Comparison of ENCODE assay signal across 22 cellular contexts in the genomic region with DNA sequence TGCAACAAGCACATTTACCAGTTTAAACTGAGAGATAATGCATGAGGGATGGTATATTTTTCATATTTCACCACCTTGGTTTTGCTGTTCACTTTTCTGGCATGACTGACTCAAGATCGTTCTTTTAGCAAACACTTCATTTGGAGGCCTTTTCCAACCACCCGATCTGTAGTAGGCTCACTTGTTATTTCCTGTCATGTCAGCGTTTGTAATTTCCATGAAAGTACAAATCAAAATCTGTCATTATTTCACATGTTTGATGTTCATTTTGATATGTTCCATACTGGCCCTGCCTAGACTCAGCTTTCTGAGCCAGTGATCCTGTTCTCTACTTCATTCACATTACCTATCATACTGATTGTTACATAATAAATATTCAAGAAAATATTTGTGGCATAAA.
DNase-seq lines count a peak whose midpoint lies in the region; ATAC-seq, FAIRE-seq and TF ChIP-seq lines count a peak whose summit lies in the region.
"Had no signal": no experiment of that assay in that cellular context is flagged by ENCODE, and none has a peak within 500 bp of the region (broad histone marks: within the 10 kb centered on the region; RNA-seq: fewer than 3 reads in every experiment).

No MANE protein-coding gene starts in this region.

- H3K27ac ChIP-seq in IMR-90 (ENCODE audit: insufficient read depth, low read length) = no peak overlapping the region
- H3K27ac ChIP-seq in H1 (ENCODE audit: low read depth, low read length) = no peak overlapping the region
- H3K27ac ChIP-seq: 22Rv1; A549; BLaER1 treated with 17β-estradiol and CSF1 and Interleukin-3, amounts not matched to agents 10 nM and 100 nM; C4-2B had no signal

- H3K4me1 ChIP-seq in IMR-90 (ENCODE audit: control insufficient read depth, insufficient read depth, low read length) = no peaks in the 10 kb centered on the region
- H3K4me1 ChIP-seq in H1 (replicated peaks in 1 of 4; ENCODE audit: control insufficient read depth in 3 of 4, insufficient read depth in 4 of 4, low read length in 3 of 4) = no peaks in the 10 kb centered on the region
- H3K4me1 ChIP-seq: A549; BLaER1 treated with 17β-estradiol and CSF1 and Interleukin-3, amounts not matched to agents 10 nM and 100 nM; Caco-2 had no signal

- intact Hi-C loops in IMR-90 (cut with micrococcal nuclease) = no loop called here
- intact Hi-C loops in activated CD4-positive, alpha-beta memory T cell treated with anti-CD3 and anti-CD28 coated beads for 36 hours (cut with micrococcal nuclease) = no loop called here

- H3K18ac ChIP-seq in IMR-90 (ENCODE audit: low read depth, low read length) = no peak overlapping the region
- H3K18ac ChIP-seq in H1 (ENCODE audit: extremely low read depth, low read length) = no peak overlapping the region

- H3K27me3 ChIP-seq in IMR-90 (ENCODE audit: control insufficient read depth, insufficient read depth, low read length) = no peaks in the 10 kb centered on the region
- H3K27me3 ChIP-seq in H1 (replicated peaks in 1 of 4; ENCODE audit: control insufficient read depth in 3 of 4, extremely low read depth in 1 of 4, insufficient read depth in 3 of 4, low read length in 3 of 4) = no peaks in the 10 kb centered on the region
- H3K27me3 ChIP-seq: BLaER1 treated with 17β-estradiol and CSF1 and Interleukin-3, amounts not matched to agents 10 nM and 100 nM had no signal

- H2AK5ac ChIP-seq in IMR-90 (ENCODE audit: low read depth, low read length) (no peak overlapping the region), H1 (ENCODE audit: low read depth, low read length) (no peak overlapping the region)

- no peak overlapping the region for H2BK15ac ChIP-seq in IMR-90 (ENCODE audit: low read depth, low read length)
- no peak overlapping the region for H2BK15ac ChIP-seq in H1 (ENCODE audit: low read length)

- H3K23me2 ChIP-seq in H1 (ENCODE audit: low read depth, low read length) = no peaks in the 10 kb centered on the region

- no TSS peak for BruUV-seq in IMR-90 (replicated peaks; lab: Mats Ljungman, UMichigan)

- no peaks in the 10 kb centered on the region for H3K36me3 Mint-ChIP-seq in activated CD4-positive, alpha-beta memory T cell treated with anti-CD3 and anti-CD28 coated beads for 36 hours
- H3K36me3 Mint-ChIP-seq: CD8-positive, alpha-beta T cell had no signal

- no peak for TF ChIP-seq POLR2A in IMR-90 (IDR thresholded peaks at IDR 0.05; ENCODE audit: low read depth, low read length)
- no peak for TF ChIP-seq POLR2A in H1 (IDR thresholded peaks at IDR 0.05; ENCODE audit: control extremely low read depth in 1 of 2, low read depth in 2 of 2, low read length in 2 of 2)

- CTCF ChIA-PET in IMR-90 (lab: Yijun Ruan, JAX) = no interaction called here
- CTCF ChIA-PET in H1 (lab: Charles Lee; ENCODE audit: partially characterized antibody) = no interaction called here
- CTCF ChIA-PET in activated CD4-positive, alpha-beta memory T cell treated with anti-CD3 and anti-CD28 coated beads for 36 hours (lab: Charles Lee) = no interaction called here

- in situ Hi-C loops in IMR-90 (cut with MboI; ENCODE audit: low sequenced_read_pairs) = no loop called here

- H3K14ac ChIP-seq in IMR-90 (replicated peaks; ENCODE audit: low read depth, low read length) = no peak overlapping the region
- no peak overlapping the region for H3K14ac ChIP-seq in H1 (ENCODE audit: insufficient read length)

- H3K9ac ChIP-seq in IMR-90 (ENCODE audit: low read depth, low read length) = no peak overlapping the region
- no peak overlapping the region for H3K9ac ChIP-seq in H1 (replicated peaks in 1 of 4; ENCODE audit: extremely low read depth in 1 of 4, low read depth in 3 of 4, low read length in 3 of 4)
- H3K9ac ChIP-seq: BLaER1 treated with 17β-estradiol and CSF1 and Interleukin-3, amounts not matched to agents 10 nM and 100 nM had no signal

- H3K27ac Mint-ChIP-seq in activated CD4-positive, alpha-beta memory T cell treated with anti-CD3 and anti-CD28 coated beads for 36 hours = no peak overlapping the region
- H3K27ac Mint-ChIP-seq: B cell; CD4-positive, alpha-beta T cell; CD8-positive, alpha-beta T cell had no signal

- peaks cover 8% of the 10 kb centered on the region for H3K9me3 Mint-ChIP-seq in activated CD4-positive, alpha-beta memory T cell treated with anti-CD3 and anti-CD28 coated beads for 36 hours

- H3K4me1 Mint-ChIP-seq in activated CD4-positive, alpha-beta memory T cell treated with anti-CD3 and anti-CD28 coated beads for 36 hours (ENCODE audit: low read depth) = no peaks in the 10 kb centered on the region
- H3K4me1 Mint-ChIP-seq: B cell had no signal

- TF ChIP-seq RAD21 in IMR-90 (IDR thresholded peaks at IDR 0.05; ENCODE audit: low read length) (no peak), H1 (IDR thresholded peaks at IDR 0.05 in 1 of 2, conservative IDR thresholded peaks at IDR 0.05 in 1 of 2; ENCODE audit: low read depth in 2 of 2, low read length in 2 of 2) (no peak)

- H3K36me3 ChIP-seq in IMR-90 (ENCODE audit: control insufficient read depth, insufficient read depth, low read length) (no peaks in the 10 kb centered on the region), H1 (ENCODE audit: control insufficient read depth in 2 of 4, insufficient read depth in 4 of 4, low read length in 3 of 4) (no peaks in the 10 kb centered on the region)
- H3K36me3 ChIP-seq: BLaER1 treated with 17β-estradiol and CSF1 and Interleukin-3, amounts not matched to agents 10 nM and 100 nM had no signal

- no peak overlapping the region for H4K91ac ChIP-seq in IMR-90 (ENCODE audit: insufficient read depth, low read depth, low read length)
- no peak overlapping the region for H4K91ac ChIP-seq in H1 (replicated peaks; ENCODE audit: insufficient read length, low read length)

- TF ChIP-seq CTCF in IMR-90 (conservative IDR thresholded peaks at IDR 0.05; ENCODE audit: low read depth, low read length) = no peak
- TF ChIP-seq CTCF in H1 (IDR thresholded peaks at IDR 0.05; ENCODE audit: control extremely low read depth in 1 of 3, insufficient read depth in 1 of 3, low read depth in 1 of 3, low read length in 3 of 3) = no peak

- H4K20me1 ChIP-seq in IMR-90 (ENCODE audit: insufficient read depth, low read length) (no peaks in the 10 kb centered on the region), H1 (replicated peaks in 1 of 2; ENCODE audit: control insufficient read depth in 1 of 2, insufficient read depth in 2 of 2, low read length in 2 of 2) (no peaks in the 10 kb centered on the region)
- H4K20me1 ChIP-seq: BLaER1 treated with 17β-estradiol and CSF1 and Interleukin-3, amounts not matched to agents 10 nM and 100 nM had no signal

- H3K23ac ChIP-seq in IMR-90 (ENCODE audit: low read depth, low read length) (no peak overlapping the region), H1 (ENCODE audit: insufficient read length) (no peak overlapping the region)

- H2BK12ac ChIP-seq in H1 (ENCODE audit: low read depth, low read length) = no peak overlapping the region

- no peak overlapping the region for H3K4me3 Mint-ChIP-seq in activated CD4-positive, alpha-beta memory T cell treated with anti-CD3 and anti-CD28 coated beads for 36 hours
- H3K4me3 Mint-ChIP-seq: B cell; CD4-positive, alpha-beta T cell; CD8-positive, alpha-beta T cell had no signal

- DNase-seq in DMS53 (lab: John Stamatoyannopoulos, UW) (peak; percentile 21), DMS53 treated with DMSO at 0.1 percent for 48 hours (lab: John Stamatoyannopoulos, UW; ENCODE audit: unreplicated experiment) (no peak), IMR-90 (no peak), H1 (ENCODE audit: low read depth in 1 of 2, low spot score in 2 of 2) (no peak), foreskin melanocyte (no peak)
- no peak for DNase-seq in activated CD4-positive, alpha-beta memory T cell treated with anti-CD3 and anti-CD28 coated beads for 36 hours
- DNase-seq: AML-193; Caco-2; Calu3; CD4-positive, alpha-beta T cell; CD8-positive, alpha-beta T cell; DMS79 treated with DMSO at 0.1 percent for 48 hours; GF-D8 had no signal

- dilution Hi-C loops in IMR-90 (cut with HindIII; ENCODE audit: low sequenced_read_pairs, unreplicated experiment) = no loop called here

- H3K56ac ChIP-seq in IMR-90 (ENCODE audit: extremely low read depth, insufficient read depth, low read length) (no peak overlapping the region), H1 (replicated peaks; ENCODE audit: insufficient read length, low read depth, low read length) (no peak overlapping the region)

- no peaks in the 10 kb centered on the region for H3K27me3 Mint-ChIP-seq in activated CD4-positive, alpha-beta memory T cell treated with anti-CD3 and anti-CD28 coated beads for 36 hours
- H3K27me3 Mint-ChIP-seq: B cell; CD4-positive, alpha-beta T cell had no signal

- TF ChIP-seq EP300 in H1 (IDR thresholded peaks at IDR 0.05; ENCODE audit: borderline replicate concordance in 1 of 2, low read depth in 2 of 2, low read length in 2 of 2) = no peak

- H2AK9ac ChIP-seq in IMR-90 (replicated peaks; ENCODE audit: low read depth, low read length, poor library complexity) = no peak overlapping the region

- H3K9me3 ChIP-seq in IMR-90 (ENCODE audit: control insufficient read depth, insufficient read depth, low read length) (no peaks in the 10 kb centered on the region), H1 (ENCODE audit: insufficient read depth in 2 of 2, low read depth in 1 of 2, low read length in 1 of 2) (peaks cover 4 to 8% of the 10 kb centered on the region in 2 experiments; a peak in 1 of 4 replicates)
- H3K9me3 ChIP-seq: A549, Caco-2 had no signal

- no peak for FAIRE-seq in H1 (lab: Jason Lieb, UNC)
- FAIRE-seq: A549, D721Med, G401.6, GM12891, GM19239 had no signal

- H3K4me3 ChIP-seq in IMR-90 (ENCODE audit: insufficient read depth, low read depth, low read length) (no peak overlapping the region), H1 (ENCODE audit: extremely low read depth in 1 of 4, insufficient read depth in 2 of 4, low read depth in 3 of 4, low read length in 4 of 4) (no peak overlapping the region)
- H3K4me3 ChIP-seq: A549; BLaER1 treated with 17β-estradiol and CSF1 and Interleukin-3, amounts not matched to agents 10 nM and 100 nM had no signal

- H2AFZ ChIP-seq in IMR-90 (replicated peaks; ENCODE audit: low read length, poor library complexity) (no peak overlapping the region), H1 (ENCODE audit: low read length) (no peak overlapping the region)

- H3K4me2 ChIP-seq in IMR-90 (ENCODE audit: low read depth, low read length) (no peak overlapping the region), H1 (ENCODE audit: insufficient read depth in 1 of 2, low read depth in 2 of 2, low read length in 2 of 2) (no peak overlapping the region)
- H3K4me2 ChIP-seq: A549; BLaER1 treated with 17β-estradiol and CSF1 and Interleukin-3, amounts not matched to agents 10 nM and 100 nM had no signal

- no peaks in the 10 kb centered on the region for H3K79me1 ChIP-seq in IMR-90 (ENCODE audit: low read depth in 1 of 2, low read length in 2 of 2)
- H3K79me1 ChIP-seq in H1 (ENCODE audit: low read depth, low read length) = no peaks in the 10 kb centered on the region

- no peak overlapping the region for H2BK20ac ChIP-seq in IMR-90 (ENCODE audit: low read depth, low read length)
- no peak overlapping the region for H2BK20ac ChIP-seq in H1 (ENCODE audit: low read length)

- no peaks in the 10 kb centered on the region for H3K79me2 ChIP-seq in H1 (ENCODE audit: control insufficient read depth in 1 of 2, insufficient read depth in 2 of 2, low read length in 2 of 2)

- H3K4ac ChIP-seq in IMR-90 (ENCODE audit: low read depth, low read length) (no peak overlapping the region), H1 (replicated peaks; ENCODE audit: insufficient read length, low read depth, low read length) (no peak overlapping the region)

- H2BK120ac ChIP-seq in IMR-90 (ENCODE audit: low read depth, low read length) (no peak overlapping the region), H1 (replicated peaks; ENCODE audit: low read depth, low read length) (no peak overlapping the region)

- H4K5ac ChIP-seq in IMR-90 (ENCODE audit: low read depth, low read length) = no peak overlapping the region
- H4K5ac ChIP-seq in H1 (ENCODE audit: insufficient read length, low read depth, low read length) = no peak overlapping the region

- no peak for ATAC-seq in IMR-90 (ENCODE audit: low read depth)
- ATAC-seq: A549; CD8-positive, alpha-beta T cell had no signal

- 0% methylated on average over 1 of the region's 3 CpGs; no CpG with 5 or more reads in 1 of the 2 experiments for WGBS in IMR-90 (ENCODE audit: extremely low coverage in 2 of 2, insufficient read length in 1 of 2), 2 experiments
- WGBS in H1 (ENCODE audit: extremely low coverage in 1 of 2, insufficient coverage in 1 of 2, insufficient read length in 1 of 2, insufficient replicate concordance in 2 of 2, low coverage in 1 of 2, low lambda C conversion rate in 2 of 2, missing lambda C conversion rate in 1 of 2), 2 experiments = 93% methylated on average over 3 of the region's 3 CpGs; no CpG with 5 or more reads in 1 of the 2 experiments

- H4K8ac ChIP-seq in IMR-90 (ENCODE audit: low read depth in 2 of 2, low read length in 2 of 2) (no peak overlapping the region), H1 (ENCODE audit: extremely low read depth, insufficient read depth, low read length) (no peak overlapping the region)

- no peak overlapping the region for H2BK5ac ChIP-seq in IMR-90 (ENCODE audit: low read depth, low read length, poor library complexity, severe bottlenecking)
- no peak overlapping the region for H2BK5ac ChIP-seq in H1 (ENCODE audit: low read depth, low read length)

- POLR2A ChIA-PET in IMR-90 (lab: Charles Lee; ENCODE audit: unreplicated experiment) = no interaction called here
- POLR2A ChIA-PET in H1 (lab: Charles Lee; ENCODE audit: partially characterized antibody) = no interaction called here
- POLR2A ChIA-PET in activated CD4-positive, alpha-beta memory T cell treated with anti-CD3 and anti-CD28 coated beads for 36 hours (lab: Charles Lee) = no interaction called here

- no peaks in the 10 kb centered on the region for H3K9me1 ChIP-seq in IMR-90 (ENCODE audit: insufficient read depth, low read length)
